1 cellular context compared by ENCODE assay signal in the genomic region with DNA sequence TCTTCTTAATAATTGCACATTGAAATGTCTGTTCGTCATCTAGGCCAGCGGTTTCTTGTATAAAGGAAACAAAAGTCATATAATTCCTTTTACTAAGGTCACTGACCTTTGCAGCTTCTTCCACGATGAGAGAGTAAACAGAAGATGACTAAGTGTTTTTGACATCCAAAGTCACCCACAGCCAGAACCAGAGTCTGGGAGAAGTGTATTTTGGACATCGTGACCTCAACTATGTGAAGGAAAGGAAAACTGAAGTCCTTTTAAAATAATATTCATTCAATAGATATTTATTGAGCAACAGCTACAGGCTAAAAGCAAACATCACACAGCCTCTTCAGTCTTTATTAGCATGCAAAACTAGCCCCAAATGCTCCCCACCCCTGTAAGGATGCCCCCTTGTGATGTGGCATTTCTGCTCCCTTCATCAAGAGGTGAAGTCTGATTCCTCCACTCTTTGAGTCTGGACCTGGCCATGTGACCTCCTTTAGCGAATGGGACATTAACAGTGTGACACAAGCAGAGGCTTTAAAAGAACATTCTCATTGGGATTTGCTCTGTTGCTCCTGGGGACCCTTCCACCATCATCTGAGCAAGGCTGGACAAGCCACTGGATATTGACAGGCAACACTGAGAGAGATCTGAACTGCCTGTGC.
TF ChIP-seq lines count a peak whose summit lies in the region.

No MANE protein-coding gene starts in this region.

TF ChIP-seq in IMR-90, 13 proteins besides CTCF, POLR2A, EP300 and RAD21:
- TF ChIP-seq SMC3 (IDR thresholded peaks at IDR 0.05; ENCODE audit: low read depth, low read length) (no peak), NFE2L2 (IDR thresholded peaks at IDR 0.05; ENCODE audit: low read depth, low read length) (peak; percentile 80), MXI1 (IDR thresholded peaks at IDR 0.05; ENCODE audit: borderline replicate concordance, low read depth, low read length) (no peak), FOS (IDR thresholded peaks at IDR 0.05; ENCODE audit: low read depth, low read length) (peak; percentile 95), CHD1 (IDR thresholded peaks at IDR 0.05; ENCODE audit: low read depth, low read length) (no peak), MAFK (IDR thresholded peaks at IDR 0.05; ENCODE audit: low read depth, low read length) (no peak), BHLHE40 (IDR thresholded peaks at IDR 0.05; ENCODE audit: low read depth, low read length) (peak; percentile 65; the same call in 1 of the 2 replicates), RFX5 (IDR thresholded peaks at IDR 0.05; ENCODE audit: low read depth, low read length) (no peak), RCOR1 (IDR thresholded peaks at IDR 0.05; ENCODE audit: insufficient replicate concordance, low read length) (peak; percentile 54), CEBPB (IDR thresholded peaks at IDR 0.05; ENCODE audit: low read depth, low read length) (peak; percentile 93), MAZ (IDR thresholded peaks at IDR 0.05; ENCODE audit: borderline replicate concordance, low read depth, low read length) (peak; percentile 14; the same call in 1 of the 2 replicates)
- TF ChIP-seq, protein P1, sequence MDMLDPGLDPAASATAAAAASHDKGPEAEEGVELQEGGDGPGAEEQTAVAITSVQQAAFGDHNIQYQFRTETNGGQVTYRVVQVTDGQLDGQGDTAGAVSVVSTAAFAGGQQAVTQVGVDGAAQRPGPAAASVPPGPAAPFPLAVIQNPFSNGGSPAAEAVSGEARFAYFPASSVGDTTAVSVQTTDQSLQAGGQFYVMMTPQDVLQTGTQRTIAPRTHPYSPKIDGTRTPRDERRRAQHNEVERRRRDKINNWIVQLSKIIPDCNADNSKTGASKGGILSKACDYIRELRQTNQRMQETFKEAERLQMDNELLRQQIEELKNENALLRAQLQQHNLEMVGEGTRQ (IDR thresholded peaks at IDR 0.05; ENCODE audit: low read depth, low read length) = peak; percentile 87
- TF ChIP-seq, protein P2, sequence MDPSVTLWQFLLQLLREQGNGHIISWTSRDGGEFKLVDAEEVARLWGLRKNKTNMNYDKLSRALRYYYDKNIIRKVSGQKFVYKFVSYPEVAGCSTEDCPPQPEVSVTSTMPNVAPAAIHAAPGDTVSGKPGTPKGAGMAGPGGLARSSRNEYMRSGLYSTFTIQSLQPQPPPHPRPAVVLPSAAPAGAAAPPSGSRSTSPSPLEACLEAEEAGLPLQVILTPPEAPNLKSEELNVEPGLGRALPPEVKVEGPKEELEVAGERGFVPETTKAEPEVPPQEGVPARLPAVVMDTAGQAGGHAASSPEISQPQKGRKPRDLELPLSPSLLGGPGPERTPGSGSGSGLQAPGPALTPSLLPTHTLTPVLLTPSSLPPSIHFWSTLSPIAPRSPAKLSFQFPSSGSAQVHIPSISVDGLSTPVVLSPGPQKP (IDR thresholded peaks at IDR 0.05; ENCODE audit: borderline replicate concordance, low read depth, low read length) = no peak
